ENCODE assay signal across 14 cellular contexts in genomic region chr5:156394642-156395393, GRCh38.
DNase-seq lines count a peak whose midpoint lies in the region; ATAC-seq and TF ChIP-seq lines count a peak whose summit lies in the region.
"Had no signal": no experiment of that assay in that cellular context is flagged by ENCODE, and none has a peak within 500 bp of the region (broad histone marks: within the 10 kb centered on the region; RNA-seq: fewer than 3 reads in every experiment).

No MANE protein-coding gene starts in this region.

- no peaks in the 10 kb centered on the region for H3K9me3 ChIP-seq in breast epithelium
- no peaks in the 10 kb centered on the region for H3K9me3 ChIP-seq in esophagus squamous epithelium
- no peaks in the 10 kb centered on the region for H3K9me3 ChIP-seq in endodermal cell (ENCODE audit: control insufficient read depth, low read length)

- BruUV-seq in MCF 10A (replicated peaks; lab: Mats Ljungman, UMichigan) = no TSS peak

- H3K4me3 ChIP-seq in breast epithelium (no peak overlapping the region), esophagus squamous epithelium (peak overlapping the region in 1 of 4 donors; percentile 5), endodermal cell (ENCODE audit: low read length) (no peak overlapping the region)

- TF ChIP-seq POLR2A in breast epithelium (IDR thresholded peaks at IDR 0.05) = no peak
- no peak for TF ChIP-seq POLR2A in esophagus squamous epithelium (IDR thresholded peaks at IDR 0.05)

- H3K27me3 ChIP-seq in breast epithelium (no peaks in the 10 kb centered on the region), esophagus squamous epithelium (no peaks in the 10 kb centered on the region), endodermal cell (ENCODE audit: control insufficient read depth, insufficient read depth, low read length, poor library complexity, severe bottlenecking) (no peaks in the 10 kb centered on the region)

- ATAC-seq in GM19395 (IDR thresholded peaks at IDR 0.05; ENCODE audit: unreplicated experiment) = no peak
- ATAC-seq in GM18520 (IDR thresholded peaks at IDR 0.05; ENCODE audit: unreplicated experiment) = no peak

- H3K27ac Mint-ChIP-seq in MCF 10A (ENCODE audit: low read depth, unreplicated experiment) (no peak overlapping the region), endodermal cell (no peak overlapping the region)

- H3K4me3 Mint-ChIP-seq in MCF 10A (ENCODE audit: unreplicated experiment) (no peak overlapping the region), endodermal cell (no peak overlapping the region)

- intact Hi-C loops in MCF 10A (cut with micrococcal nuclease) (loop anchor here (10.0 kb wide), 2 partner anchors 450 to 740 kb away; no protein-coding TSS in a partner anchor), breast epithelium (cut with DNase I; ENCODE audit: low total_unique reads) (no loop called here), esophagus squamous epithelium (cut with DNase I) (no loop called here)

- H3K27me3 Mint-ChIP-seq in MCF 10A (ENCODE audit: insufficient read depth, unreplicated experiment) = no peaks in the 10 kb centered on the region
- no peaks in the 10 kb centered on the region for H3K27me3 Mint-ChIP-seq in endodermal cell (ENCODE audit: insufficient read depth)

- TF ChIP-seq CTCF in MCF 10A (IDR thresholded peaks at IDR 0.05; ENCODE audit: unreplicated experiment) (no peak), breast epithelium (IDR thresholded peaks at IDR 0.05) (no peak), esophagus squamous epithelium (IDR thresholded peaks at IDR 0.05) (no peak), endodermal cell (conservative IDR thresholded peaks at IDR 0.05) (no peak)

- H3K36me3 Mint-ChIP-seq in MCF 10A (ENCODE audit: insufficient read depth, unreplicated experiment) (no peaks in the 10 kb centered on the region), endodermal cell (ENCODE audit: low read depth) (no peaks in the 10 kb centered on the region)

- H3K4me1 ChIP-seq in breast epithelium = no peaks in the 10 kb centered on the region
- peaks cover 0 to 24% (median 5%) of the 10 kb centered on the region in 3 donors for H3K4me1 ChIP-seq in esophagus squamous epithelium
- no peaks in the 10 kb centered on the region for H3K4me1 ChIP-seq in endodermal cell (ENCODE audit: control insufficient read depth, insufficient read depth, low read length)

- POLR2A ChIA-PET in MCF 10A (lab: Yijun Ruan, JAX) = interaction anchor here (0.6 to 1.6 kb wide), 7 partner anchors 10 to 312 kb away, joined by 3 to 7 read pairs (median 3); no protein-coding TSS in a partner anchor

- DNase-seq in MCF 10A (ENCODE audit: unreplicated experiment) (peak; percentile 79), breast epithelium (ENCODE audit: low spot score in 2 of 2) (no peak), esophagus squamous epithelium (lab: John Stamatoyannopoulos, UW) (no peak), myocyte (ENCODE audit: low read depth) (peak; percentile 33), endodermal cell (no peak)
- no peak for DNase-seq in activated CD4-positive, CD25-positive, alpha-beta regulatory T cell treated with anti-CD3 and anti-CD28 coated beads, Interleukin-2, amount 50 U/mL, for 72 hours
- DNase-seq: activated CD8-positive, alpha-beta memory T cell treated with anti-CD3 and anti-CD28 coated beads, Interleukin-2, amount 50 U/mL, for 4 hours; DND-41; glutamatergic neuron; NCI-H2107 had no signal

- 52% methylated on average over 7 of the region's 7 CpGs for WGBS in esophagus squamous epithelium, 2 donors
- 85 to 94% methylated on average over 5 to 7 of the region's 7 CpGs for WGBS in endodermal cell (ENCODE audit: insufficient coverage in 1 of 2, insufficient read length in 1 of 2), 2 experiments

- H3K36me3 ChIP-seq in breast epithelium = no peaks in the 10 kb centered on the region
- no peaks in the 10 kb centered on the region for H3K36me3 ChIP-seq in esophagus squamous epithelium
- H3K36me3 ChIP-seq in endodermal cell (ENCODE audit: control insufficient read depth, insufficient read depth, low read length) = no peaks in the 10 kb centered on the region

- H3K27ac ChIP-seq in breast epithelium (peak overlapping the region in 1 of 2 donors; percentile 32), esophagus squamous epithelium (peak overlapping the region in 3 of 4 donors; percentile 17 to 74 (median 65)), endodermal cell (ENCODE audit: low read depth, low read length) (no peak overlapping the region)
- H3K27ac ChIP-seq: KMS-11, RWPE1 had no signal

- H3K9me3 Mint-ChIP-seq in MCF 10A (ENCODE audit: unreplicated experiment) (no peaks in the 10 kb centered on the region), endodermal cell (peaks cover 10% of the 10 kb centered on the region)

- CTCF ChIA-PET in MCF 10A (lab: Yijun Ruan, JAX) = interaction anchor here (0.6 to 2.1 kb wide), 7 partner anchors 14 to 1255 kb away, joined by 3 to 6 read pairs (median 3); no protein-coding TSS in a partner anchor

- H3K4me1 Mint-ChIP-seq in MCF 10A (ENCODE audit: insufficient read depth, unreplicated experiment) = peaks cover 54% of the 10 kb centered on the region
- H3K4me1 Mint-ChIP-seq in endodermal cell = no peaks in the 10 kb centered on the region

- H3K9ac ChIP-seq in endodermal cell (ENCODE audit: extremely low read depth, low read length, poor library complexity, severe bottlenecking) = no peak overlapping the region
- H3K9ac ChIP-seq: KMS-11 had no signal

Comparison
In these comparisons a context has a peak if more than half of its experiments do, and no peak if none do; other contexts are left out.
1. DNase-seq: peak in MCF 10A (single experiment) and myocyte (single experiment); none in breast epithelium (0 of 2), esophagus squamous epithelium (single experiment), endodermal cell (single experiment) and activated CD4-positive, CD25-positive, alpha-beta regulatory T cell treated with anti-CD3 and anti-CD28 coated beads, Interleukin-2, amount 50 U/mL, for 72 hours (single experiment).